ENCODE assay signal across 27 cellular contexts in genomic region chr3:178916223-178916622, GRCh38.
DNase-seq lines count a peak whose midpoint lies in the region; ATAC-seq, FAIRE-seq and TF ChIP-seq lines count a peak whose summit lies in the region.
"Had no signal": no experiment of that assay in that cellular context is flagged by ENCODE, and none has a peak within 500 bp of the region (broad histone marks: within the 10 kb centered on the region; RNA-seq: fewer than 3 reads in every experiment).

No MANE protein-coding gene starts in this region.

- DNase-seq in NCI-H2227 (lab: John Stamatoyannopoulos, UW; ENCODE audit: unreplicated experiment) (peak; percentile 3), NCI-H2227 treated with DMSO at 0.1 percent for 48 hours (lab: John Stamatoyannopoulos, UW) (no peak), HepG2 (ENCODE audit: low spot score) (no peak), right lobe of liver (no peak), OCI-LY7 (ENCODE audit: low spot score) (peak; percentile 3), K562 (ENCODE audit: extremely low read depth in 1 of 4, low spot score in 3 of 4) (no peak), ecto neural progenitor cell (ENCODE audit: low spot score) (no peak), smooth muscle cell (lab: John Stamatoyannopoulos, UW; ENCODE audit: unreplicated experiment) (no peak)
- DNase-seq: 8988T; ACHN; BE2C; C1 segment of cervical spinal cord; CD4-positive, alpha-beta memory T cell; CD4-positive, CD25-positive, alpha-beta regulatory T cell; CD8-positive, alpha-beta memory T cell; COR-L47; DMS 273 treated with DMSO at 0.1 percent for 48 hours; DMS153; DMS53; DMS79; DND-41; EL; GDM1 had no signal

- no peak for TF ChIP-seq POLR2A in HepG2 (IDR thresholded peaks at IDR 0.05; ENCODE audit: insufficient read depth in 1 of 2, low read depth in 2 of 2, low read length in 2 of 2)
- no peak for TF ChIP-seq POLR2A in right lobe of liver (IDR thresholded peaks at IDR 0.05)
- TF ChIP-seq POLR2A in K562 (conservative IDR thresholded peaks at IDR 0.05): no peak

- no peak overlapping the region for H3K4me2 ChIP-seq in HepG2 (ENCODE audit: low read depth, low read length)
- no peak overlapping the region for H3K4me2 ChIP-seq in OCI-LY7 (ENCODE audit: low read length)
- no peak overlapping the region for H3K4me2 ChIP-seq in K562 (ENCODE audit: insufficient read depth, low read length)
- no peak overlapping the region for H3K4me2 ChIP-seq in smooth muscle cell
- H3K4me2 ChIP-seq: BLaER1 had no signal

- no peaks in the 10 kb centered on the region for H3K9me1 ChIP-seq in K562 (ENCODE audit: control insufficient read depth, insufficient read depth, low read length)

- intact Hi-C loops in HepG2 (cut with micrococcal nuclease; ENCODE audit: unreplicated experiment) (no loop called here), right lobe of liver (cut with DNase I) (no loop called here), OCI-LY7 (cut with micrococcal nuclease; ENCODE audit: unreplicated experiment) (no loop called here), K562 (cut with micrococcal nuclease) (no loop called here)

- H3K36me3 ChIP-seq in HepG2 (replicated peaks in 1 of 2; ENCODE audit: control insufficient read depth in 1 of 2, insufficient read depth in 2 of 2, low read length in 2 of 2): no peaks in the 10 kb centered on the region
- H3K36me3 ChIP-seq in right lobe of liver: no peaks in the 10 kb centered on the region
- no peaks in the 10 kb centered on the region for H3K36me3 ChIP-seq in OCI-LY7 (ENCODE audit: insufficient read depth, low read length)
- H3K36me3 ChIP-seq in K562 (ENCODE audit: control insufficient read depth, insufficient read depth, low read length): no peaks in the 10 kb centered on the region
- H3K36me3 ChIP-seq in smooth muscle cell (ENCODE audit: low read depth): no peaks in the 10 kb centered on the region
- H3K36me3 ChIP-seq: BE2C, BLaER1 had no signal

- H3K27ac ChIP-seq in HepG2 (ENCODE audit: extremely low read length, insufficient read depth, low read length) (no peak overlapping the region), right lobe of liver (no peak overlapping the region), OCI-LY7 (ENCODE audit: low read depth, low read length, poor library complexity, severe bottlenecking) (no peak overlapping the region), K562 (ENCODE audit: extremely low read depth, low read depth, low read length) (no peak overlapping the region), smooth muscle cell (ENCODE audit: low read depth) (no peak overlapping the region)
- H3K27ac ChIP-seq: BLaER1 had no signal

- no peaks in the 10 kb centered on the region for H3K9me2 ChIP-seq in OCI-LY7 (ENCODE audit: insufficient read depth, low read length)

- H3K27me3 ChIP-seq in HepG2 (ENCODE audit: control insufficient read depth in 1 of 2, insufficient read depth in 2 of 2, low read length in 2 of 2): no peaks in the 10 kb centered on the region
- no peaks in the 10 kb centered on the region for H3K27me3 ChIP-seq in right lobe of liver
- no peaks in the 10 kb centered on the region for H3K27me3 ChIP-seq in K562 (ENCODE audit: control insufficient read depth in 2 of 2, insufficient read depth in 2 of 2, low read length in 2 of 2)
- no peaks in the 10 kb centered on the region for H3K27me3 ChIP-seq in smooth muscle cell (ENCODE audit: low read depth)
- H3K27me3 ChIP-seq: BE2C, BLaER1 had no signal

- TF ChIP-seq EP300 in HepG2 (IDR thresholded peaks at IDR 0.05; ENCODE audit: low read depth in 2 of 2, low read length in 2 of 2) (no peak), HepG2 (CRISPR knock-in tag; IDR thresholded peaks at IDR 0.05; ENCODE audit: borderline replicate concordance) (no peak), K562 (IDR thresholded peaks at IDR 0.05; ENCODE audit: low read length) (no peak)

- H3K4me1 ChIP-seq in HepG2 (ENCODE audit: insufficient read depth, low read length) (no peaks in the 10 kb centered on the region), right lobe of liver (no peaks in the 10 kb centered on the region), OCI-LY7 (ENCODE audit: insufficient read depth, low read length, poor library complexity, severe bottlenecking) (no peaks in the 10 kb centered on the region), K562 (replicated peaks in 1 of 2; ENCODE audit: control insufficient read depth in 2 of 2, insufficient read depth in 2 of 2, low read length in 2 of 2) (no peaks in the 10 kb centered on the region), smooth muscle cell (ENCODE audit: low read depth) (no peaks in the 10 kb centered on the region)
- H3K4me1 ChIP-seq: BE2C, BLaER1 had no signal

- H4K20me1 ChIP-seq in HepG2 (ENCODE audit: insufficient read depth, low read length) (no peaks in the 10 kb centered on the region), OCI-LY7 (ENCODE audit: insufficient read depth, low read length) (no peaks in the 10 kb centered on the region), K562 (replicated peaks; ENCODE audit: control insufficient read depth, insufficient read depth, low read length) (no peaks in the 10 kb centered on the region), smooth muscle cell (ENCODE audit: low read depth) (no peaks in the 10 kb centered on the region)
- H4K20me1 ChIP-seq: BLaER1 had no signal

- H3K9ac ChIP-seq in HepG2 (ENCODE audit: insufficient read depth, low read depth, low read length): no peak overlapping the region
- no peak overlapping the region for H3K9ac ChIP-seq in K562 (ENCODE audit: insufficient read depth in 1 of 2, low read depth in 2 of 2, low read length in 2 of 2)
- no peak overlapping the region for H3K9ac ChIP-seq in smooth muscle cell (ENCODE audit: low read depth)
- H3K9ac ChIP-seq: BLaER1 had no signal

- TF ChIP-seq RAD21 in HepG2 (CRISPR knock-in tag; IDR thresholded peaks at IDR 0.05) (no peak), K562 (CRISPR knock-in tag; conservative IDR thresholded peaks at IDR 0.05 in 1 of 2, IDR thresholded peaks at IDR 0.05 in 1 of 2) (no peak)

- no peaks in the 10 kb centered on the region for H3F3A ChIP-seq in smooth muscle cell (ENCODE audit: low read depth)

- BruUV-seq in HepG2 (replicated peaks; lab: Mats Ljungman, UMichigan): no TSS peak
- no TSS peak for BruUV-seq in OCI-LY7 (replicated peaks; lab: Mats Ljungman, UMichigan)
- no TSS peak for BruUV-seq in K562 (replicated peaks; lab: Mats Ljungman, UMichigan)

- ATAC-seq in HepG2 (no peak), right lobe of liver (no peak), K562 (no peak)

- no peak for TF ChIP-seq CTCF in HepG2 (CRISPR knock-in tag; IDR thresholded peaks at IDR 0.05)
- TF ChIP-seq CTCF in right lobe of liver (IDR thresholded peaks at IDR 0.05): no peak
- TF ChIP-seq CTCF in OCI-LY7 (conservative IDR thresholded peaks at IDR 0.05; ENCODE audit: low read length): no peak
- TF ChIP-seq CTCF in K562 (IDR thresholded peaks at IDR 0.05 in 2 of 3, conservative IDR thresholded peaks at IDR 0.05 in 1 of 3; ENCODE audit: insufficient read depth in 2 of 3, low read depth in 1 of 3, low read length in 3 of 3): no peak
- no peak for TF ChIP-seq CTCF in smooth muscle cell (IDR thresholded peaks at IDR 0.05; ENCODE audit: borderline replicate concordance, insufficient read depth, poor library complexity, severe bottlenecking)

- POLR2A ChIA-PET in HepG2 (lab: Yijun Ruan, JAX): no interaction called here
- POLR2A ChIA-PET in OCI-LY7 (lab: Charles Lee): no interaction called here
- POLR2A ChIA-PET in K562 (lab: Yijun Ruan, JAX): no interaction called here

- in situ Hi-C loops in HepG2 (cut with HindIII; ENCODE audit: extremely low pct_ligation_motif_present, low pct_unique_long_range_greater_than_20kb): no loop called here
- in situ Hi-C loops in K562 (cut with MboI): no loop called here

- H3K4me3 ChIP-seq in HepG2 (replicated peaks in 1 of 3; ENCODE audit: insufficient read depth in 1 of 3, low read depth in 2 of 3, low read length in 3 of 3) (no peak overlapping the region), right lobe of liver (no peak overlapping the region), OCI-LY7 (ENCODE audit: low read depth, low read length, poor library complexity, severe bottlenecking) (no peak overlapping the region), K562 (no peak overlapping the region), smooth muscle cell (no peak overlapping the region)
- H3K4me3 ChIP-seq: BLaER1 had no signal

- peaks cover 27% of the 10 kb centered on the region for H3K9me3 ChIP-seq in HepG2 (ENCODE audit: low read length)
- no peaks in the 10 kb centered on the region for H3K9me3 ChIP-seq in right lobe of liver
- H3K9me3 ChIP-seq in OCI-LY7 (ENCODE audit: low read length): peaks cover 9% of the 10 kb centered on the region; the same call in 1 of the 2 replicates
- no peaks in the 10 kb centered on the region for H3K9me3 ChIP-seq in K562 (replicated peaks; ENCODE audit: control insufficient read depth, insufficient read depth, low read depth, low read length)
- H3K9me3 ChIP-seq in smooth muscle cell (replicated peaks; ENCODE audit: low read depth): peaks cover 18% of the 10 kb centered on the region
- H3K9me3 ChIP-seq: BE2C had no signal

- FAIRE-seq in HepG2 (lab: Jason Lieb, UNC) (no peak), K562 (lab: Jason Lieb, UNC) (no peak)
- FAIRE-seq: A204.1, GM12891, GM19239 had no signal

- H2AFZ ChIP-seq in HepG2 (ENCODE audit: low read length): no peak overlapping the region
- no peak overlapping the region for H2AFZ ChIP-seq in OCI-LY7 (ENCODE audit: low read length)
- H2AFZ ChIP-seq in K562 (ENCODE audit: low read depth, low read length): no peak overlapping the region
- no peak overlapping the region for H2AFZ ChIP-seq in smooth muscle cell (ENCODE audit: low read depth)

- H3K79me2 ChIP-seq in HepG2 (ENCODE audit: insufficient read depth, low read length) (no peaks in the 10 kb centered on the region), OCI-LY7 (ENCODE audit: insufficient read depth, low read depth, low read length) (no peaks in the 10 kb centered on the region), K562 (ENCODE audit: control insufficient read depth, insufficient read depth, low read length) (no peaks in the 10 kb centered on the region), smooth muscle cell (ENCODE audit: low read depth) (no peaks in the 10 kb centered on the region)

- CTCF ChIA-PET in HepG2 (lab: Yijun Ruan, JAX; ENCODE audit: low intra/inter-chr PET ratio, low total read pairs) (no interaction called here), OCI-LY7 (lab: Charles Lee; ENCODE audit: unreplicated experiment) (no interaction called here), K562 (lab: Yijun Ruan, JAX; ENCODE audit: low intra/inter-chr PET ratio) (no interaction called here)

TF ChIP-seq in HepG2, 621 proteins besides CTCF, POLR2A, EP300 and RAD21:
- no peak for TF ChIP-seq ZNF292 (CRISPR knock-in tag; IDR thresholded peaks at IDR 0.05; ENCODE audit: borderline replicate concordance, low read depth)
- peak; percentile 93 for TF ChIP-seq ZNF160 (CRISPR knock-in tag; IDR thresholded peaks at IDR 0.05)

TF ChIP-seq in K562, 482 proteins besides CTCF, POLR2A, EP300 and RAD21 (continues in another document):
- TF ChIP-seq IRF9 (tag; IDR thresholded peaks at IDR 0.05): no peak

Comparison
In these comparisons a context has a peak if more than half of its experiments do, and no peak if none do; other contexts are left out.
1. DNase-seq: peak in NCI-H2227 (single experiment) and OCI-LY7 (single experiment); none in NCI-H2227 treated with DMSO at 0.1 percent for 48 hours (single experiment), HepG2 (single experiment), right lobe of liver (0 of 3), K562 (0 of 4), ecto neural progenitor cell (single experiment) and smooth muscle cell (single experiment).